In genomic region chr3:166362698-166363097, GRCh38 we compare ENCODE assay signal across 17 cellular contexts.
"Had no signal": no experiment of that assay in that cellular context is flagged by ENCODE, and none has a peak within 500 bp of the region (broad histone marks: within the 10 kb centered on the region; RNA-seq: fewer than 3 reads in every experiment).

No MANE protein-coding gene starts in this region.

- H3K4me2 ChIP-seq: hepatocyte had no signal

- H3K4me1 ChIP-seq: esophagus squamous epithelium, gastrocnemius medialis, sigmoid colon, transverse colon had no signal

- FAIRE-seq: TTC549 had no signal

- H3K79me2 ChIP-seq: hepatocyte had no signal

- H3K9me3 ChIP-seq: esophagus squamous epithelium, gastrocnemius medialis, sigmoid colon, transverse colon had no signal

- ATAC-seq: activated naive CD8-positive, alpha-beta T cell treated with anti-CD3 and anti-CD28 coated beads, Interleukin-2, amount 50 U/mL, for 24 hours; gastrocnemius medialis had no signal

- H3K4me3 ChIP-seq: dorsolateral prefrontal cortex, esophagus squamous epithelium, gastrocnemius medialis, hepatocyte, sigmoid colon, transverse colon had no signal

- H2AFZ ChIP-seq: hepatocyte had no signal

- H3K27ac ChIP-seq: dorsolateral prefrontal cortex, esophagus squamous epithelium, gastrocnemius medialis, hepatocyte, sigmoid colon, transverse colon had no signal

- DNase-seq: activated B cell treated with CpG ODN at 0.5 μM for 24 hours; activated CD4-positive, alpha-beta T cell treated with anti-CD3 and anti-CD28 coated beads, Interleukin-2, amount 10 ng/mL, durations not matched to agents 24 days and 14 days; activated CD8-positive, alpha-beta memory T cell treated with anti-CD3 and anti-CD28 coated beads for 24 hours; activated naive CD4-positive, alpha-beta T cell treated with Interleukin-2 at 50 U/mL for 16 hours; activated naive CD8-positive, alpha-beta T cell treated with anti-CD3 and anti-CD28 coated beads, Interleukin-2, amount 50 U/mL, for 24 hours; dorsolateral prefrontal cortex; esophagus squamous epithelium; gastrocnemius medialis; kidney glomerular epithelial cell; sigmoid colon; stimulated activated CD4-positive, alpha-beta T cell treated with anti-CD3 and anti-CD28 coated beads, Interleukin-12 subunit alpha, Interleukin-12 subunit beta, amount 100 ng/mL, for 4 hours; stimulated activated naive CD4-positive, alpha-beta T cell; substantia nigra; T-helper 2 cell; transverse colon had no signal

- H3K36me3 ChIP-seq: esophagus squamous epithelium, gastrocnemius medialis, sigmoid colon, transverse colon had no signal

- H3K27me3 ChIP-seq: dorsolateral prefrontal cortex, esophagus squamous epithelium, gastrocnemius medialis, hepatocyte, sigmoid colon, transverse colon had no signal
